17 cellular contexts compared by ENCODE assay signal in genomic region chr11:16410479-16410878, GRCh38. TPM values are rescaled to one million over a fixed set of nuclear protein-coding genes. Genes with fewer than 3 reads are reported as not detected.
"Had no signal": no experiment of that assay in that cellular context is flagged by ENCODE, and none has a peak within 500 bp of the region (broad histone marks: within the 10 kb centered on the region; RNA-seq: fewer than 3 reads in every experiment).

No MANE protein-coding gene starts in this region.

- H3K27ac Mint-ChIP-seq: activated CD8-positive, alpha-beta memory T cell treated with anti-CD3 and anti-CD28 coated beads, Interleukin-2, amount 10 ng/mL, durations not matched to agents 7 days and 5 days; endodermal cell; naive thymus-derived CD8-positive, alpha-beta T cell; stimulated activated memory B cell treated with anti-CD40 and anti-IgM and Interleukin-4, amounts not matched to agents 10 μg/mL and 1 μg/mL and 100 μg/mL, for 72 hours had no signal

- H3K36me3 Mint-ChIP-seq: activated CD8-positive, alpha-beta memory T cell treated with anti-CD3 and anti-CD28 coated beads, Interleukin-2, amount 10 ng/mL, durations not matched to agents 7 days and 5 days; naive thymus-derived CD8-positive, alpha-beta T cell; stimulated activated memory B cell treated with anti-CD40 and anti-IgM and Interleukin-4, amounts not matched to agents 10 μg/mL and 1 μg/mL and 100 μg/mL, for 72 hours had no signal

- H3K79me2 ChIP-seq: parathyroid adenoma had no signal

- H3K9me3 ChIP-seq: mucosa of descending colon, neutrophil had no signal

- H3K4me1 Mint-ChIP-seq: activated CD8-positive, alpha-beta memory T cell treated with anti-CD3 and anti-CD28 coated beads, Interleukin-2, amount 10 ng/mL, durations not matched to agents 7 days and 5 days; naive thymus-derived CD8-positive, alpha-beta T cell; stimulated activated memory B cell treated with anti-CD40 and anti-IgM and Interleukin-4, amounts not matched to agents 10 μg/mL and 1 μg/mL and 100 μg/mL, for 72 hours had no signal

- H3K9me3 Mint-ChIP-seq: endodermal cell; stimulated activated memory B cell treated with anti-CD40 and anti-IgM and Interleukin-4, amounts not matched to agents 10 μg/mL and 1 μg/mL and 100 μg/mL, for 72 hours had no signal

- H3K4me3 ChIP-seq: mucosa of descending colon had no signal

- H2AFZ ChIP-seq: parathyroid adenoma had no signal

- H3K9ac ChIP-seq: parathyroid adenoma had no signal

- H3K27ac ChIP-seq: neutrophil, parathyroid adenoma, VCaP had no signal

- H3K4me3 Mint-ChIP-seq: activated CD8-positive, alpha-beta memory T cell treated with anti-CD3 and anti-CD28 coated beads, Interleukin-2, amount 10 ng/mL, durations not matched to agents 7 days and 5 days; endodermal cell; naive thymus-derived CD8-positive, alpha-beta T cell; stimulated activated memory B cell treated with anti-CD40 and anti-IgM and Interleukin-4, amounts not matched to agents 10 μg/mL and 1 μg/mL and 100 μg/mL, for 72 hours had no signal

- ATAC-seq: activated CD8-positive, alpha-beta memory T cell treated with anti-CD3 and anti-CD28 coated beads, Interleukin-2, amount 10 ng/mL, durations not matched to agents 7 days and 5 days; left lobe of liver; mucosa of descending colon; naive thymus-derived CD8-positive, alpha-beta T cell; stimulated activated memory B cell treated with anti-CD40 and anti-IgM and Interleukin-4, amounts not matched to agents 10 μg/mL and 1 μg/mL and 100 μg/mL, for 72 hours had no signal

- H3K36me3 ChIP-seq: neutrophil had no signal

- DNase-seq: activated CD4-positive, alpha-beta T cell treated with anti-CD3 and anti-CD28 coated beads, Interleukin-2, amount 50 U/mL, for 48 hours; activated CD8-positive, alpha-beta memory T cell treated with anti-CD3 and anti-CD28 coated beads, Interleukin-2, amount 10 ng/mL, durations not matched to agents 7 days and 5 days; activated naive CD4-positive, alpha-beta T cell treated with anti-CD3 and anti-CD28 coated beads, Interleukin-2, amount 50 U/mL, for 16 hours; activated T-cell treated with anti-CD3 and anti-CD28 coated beads, Interleukin-2, amount 50 U/mL, for 1 hour; dermis blood vessel endothelial cell; endodermal cell; hippocampal formation; mucosa of descending colon; naive thymus-derived CD8-positive, alpha-beta T cell; stimulated activated CD4-positive, alpha-beta T cell treated with anti-CD3 and anti-CD28 coated beads, Interleukin-12 subunit alpha, Interleukin-12 subunit beta, amount 100 ng/mL, for 4 hours; stimulated activated CD4-positive, alpha-beta T cell treated with anti-CD3 and anti-CD28 coated beads, Interleukin-2, amount 100 ng/mL, for 48 hours had no signal

- H3K27me3 Mint-ChIP-seq: activated CD8-positive, alpha-beta memory T cell treated with anti-CD3 and anti-CD28 coated beads, Interleukin-2, amount 10 ng/mL, durations not matched to agents 7 days and 5 days; naive thymus-derived CD8-positive, alpha-beta T cell; stimulated activated memory B cell treated with anti-CD40 and anti-IgM and Interleukin-4, amounts not matched to agents 10 μg/mL and 1 μg/mL and 100 μg/mL, for 72 hours had no signal

- H3K4me1 ChIP-seq: parathyroid adenoma had no signal

- H3K27me3 ChIP-seq: neutrophil had no signal

- FAIRE-seq: astrocyte had no signal

RNA-seq across cellular contexts. Expression of gene SOX6, which starts 54.1 kb away (rescaled TPM):
- total RNA-seq: naive thymus-derived CD8-positive, alpha-beta T cell had no signal
